ENCODE assay signal across 1 cellular context in genomic region chr2:152171733-152172132, GRCh38.
TF ChIP-seq lines count a peak whose summit lies in the region.

No MANE protein-coding gene starts in this region.

TF ChIP-seq in endothelial cell of umbilical vein, 7 proteins besides CTCF, POLR2A, EP300 and RAD21 (continued from another document):
- no peak for TF ChIP-seq EZH2 (IDR thresholded peaks at IDR 0.05; ENCODE audit: borderline replicate concordance, low read depth, low read length, severe bottlenecking)
